ENCODE assay signal across 11 cellular contexts in the genomic region with DNA sequence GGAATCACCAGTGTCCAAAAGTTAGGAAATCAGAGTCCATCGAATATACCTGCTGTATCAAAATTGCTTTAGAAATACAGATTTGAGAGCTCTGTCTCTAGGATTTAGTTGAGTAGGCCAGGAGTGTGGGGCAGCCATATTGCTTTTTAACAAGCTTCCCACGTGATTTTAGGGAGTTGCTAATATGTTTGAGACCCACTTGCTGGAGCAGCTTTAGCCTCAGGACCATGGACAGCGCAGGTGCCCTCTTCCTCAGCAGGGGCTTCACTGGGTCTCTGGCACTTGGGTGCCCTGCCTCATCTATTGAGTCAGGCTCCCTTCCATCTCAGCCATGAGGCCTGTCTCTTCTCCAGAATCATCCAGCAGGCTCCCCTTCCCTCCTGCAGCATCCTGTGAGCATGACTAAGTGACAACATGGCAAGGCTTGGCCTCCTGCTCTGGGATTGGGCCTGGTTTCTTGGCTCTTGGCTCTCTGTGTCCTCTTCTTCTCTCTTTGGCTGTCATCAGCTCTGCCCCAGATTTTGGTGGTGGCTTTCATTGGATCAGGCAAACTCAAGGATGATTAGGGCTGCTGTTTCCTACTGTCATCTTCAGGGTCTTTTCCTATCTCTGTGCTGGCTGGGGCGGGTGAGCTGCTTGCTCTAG.
DNase-seq lines count a peak whose midpoint lies in the region; ATAC-seq and TF ChIP-seq lines count a peak whose summit lies in the region.
"Had no signal": no experiment of that assay in that cellular context is flagged by ENCODE, and none has a peak within 500 bp of the region (broad histone marks: within the 10 kb centered on the region; RNA-seq: fewer than 3 reads in every experiment).

No MANE protein-coding gene starts in this region.

- TF ChIP-seq CTCF in psoas muscle (IDR thresholded peaks at IDR 0.05) = no peak

- H3K4me3 ChIP-seq in iPS DF 6.9 (ENCODE audit: low read length) = no peak overlapping the region
- H3K4me3 ChIP-seq in aorta (ENCODE audit: low read length in 2 of 2) = no peak overlapping the region
- no peak overlapping the region for H3K4me3 ChIP-seq in right cardiac atrium (ENCODE audit: low read length)
- H3K4me3 ChIP-seq in psoas muscle = no peak overlapping the region
- H3K4me3 ChIP-seq: upper lobe of left lung had no signal

- H3K36me3 ChIP-seq in iPS DF 6.9 (ENCODE audit: control insufficient read depth, insufficient read depth, low read length) (no peaks in the 10 kb centered on the region), aorta (ENCODE audit: control insufficient read depth in 1 of 2, insufficient read depth in 2 of 2, low read length in 1 of 2) (peaks cover 2 to 12% of the 10 kb centered on the region in 2 donors), psoas muscle (ENCODE audit: insufficient read depth in 1 of 2, low read depth in 1 of 2) (no peaks in the 10 kb centered on the region)

- peak; percentile 4 for DNase-seq in CMK (ENCODE audit: low read depth)
- peak; percentile 14 for DNase-seq in HK-2 (ENCODE audit: unreplicated experiment)
- DNase-seq in UCSD-AML1 (lab: John Stamatoyannopoulos, UW; ENCODE audit: unreplicated experiment) = peak; percentile 42
- peak; percentile 13 for DNase-seq in iPS DF 6.9 (ENCODE audit: low read depth, low spot score)
- DNase-seq in aorta = no peak
- DNase-seq in right cardiac atrium = no peak
- DNase-seq in psoas muscle = no peak
- no peak for DNase-seq in NCI-H146 (lab: John Stamatoyannopoulos, UW)
- DNase-seq: NCI-H226, upper lobe of left lung had no signal

- H3K27ac ChIP-seq in iPS DF 6.9 (ENCODE audit: low read length) (no peak overlapping the region), aorta (ENCODE audit: low read depth in 1 of 2, low read length in 2 of 2) (no peak overlapping the region), right cardiac atrium (ENCODE audit: low read length) (no peak overlapping the region), psoas muscle (no peak overlapping the region)
- H3K27ac ChIP-seq: upper lobe of left lung had no signal

- H3K27me3 ChIP-seq in iPS DF 6.9 (ENCODE audit: control insufficient read depth, insufficient read depth, low read length) = 0 out of 2 replicates have a peak, but pooled peaks cover 1% of the 10 kb centered on the region
- H3K27me3 ChIP-seq in aorta (ENCODE audit: control insufficient read depth in 1 of 2, insufficient read depth in 2 of 2, low read length in 1 of 2) = no peaks in the 10 kb centered on the region
- no peaks in the 10 kb centered on the region for H3K27me3 ChIP-seq in right cardiac atrium (ENCODE audit: control insufficient read depth, insufficient read depth)
- H3K27me3 ChIP-seq in psoas muscle (ENCODE audit: insufficient read depth in 3 of 3, low read length in 2 of 3) = peaks cover 0 to 2% (median 0%) of the 10 kb centered on the region in 3 donors
- H3K27me3 ChIP-seq: upper lobe of left lung had no signal

- no peaks in the 10 kb centered on the region for H3K4me1 ChIP-seq in iPS DF 6.9 (ENCODE audit: control insufficient read depth, insufficient read depth, low read length)
- no peaks in the 10 kb centered on the region for H3K4me1 ChIP-seq in aorta (ENCODE audit: control insufficient read depth in 1 of 2, insufficient read depth in 2 of 2, low read length in 2 of 2)
- no peaks in the 10 kb centered on the region for H3K4me1 ChIP-seq in right cardiac atrium (ENCODE audit: control insufficient read depth, insufficient read depth, low read length)
- no peaks in the 10 kb centered on the region for H3K4me1 ChIP-seq in psoas muscle
- H3K4me1 ChIP-seq: upper lobe of left lung had no signal

- whole genome bisulfite sequencing in iPS DF 6.9 (ENCODE audit: insufficient coverage, insufficient read length) = no CpG with 5 or more reads among the region's 4 CpGs
- WGBS in aorta, 2 donors = 64 to 69% methylated on average over 4 of the region's 4 CpGs
- WGBS in right cardiac atrium = 71% methylated on average over 4 of the region's 4 CpGs
- 58 to 62% (median 60%) methylated on average over 4 of the region's 4 CpGs for WGBS in psoas muscle, 3 donors

- ATAC-seq in aorta (ENCODE audit: low FRiP score) (no peak), right cardiac atrium (no peak), psoas muscle (no peak)
- ATAC-seq: T-cell had no signal

- no peaks in the 10 kb centered on the region for H3K9me3 ChIP-seq in iPS DF 6.9 (ENCODE audit: control insufficient read depth, insufficient read depth, low read length)
- H3K9me3 ChIP-seq in aorta (ENCODE audit: control insufficient read depth, low read length) = peaks cover 2% of the 10 kb centered on the region
- H3K9me3 ChIP-seq in right cardiac atrium (ENCODE audit: control insufficient read depth, low read length) = no peaks in the 10 kb centered on the region
- no peaks in the 10 kb centered on the region for H3K9me3 ChIP-seq in psoas muscle
- H3K9me3 ChIP-seq: upper lobe of left lung had no signal

- intact Hi-C loops in aorta (cut with DNase I) (no loop called here), right cardiac atrium (cut with DNase I) (no loop called here), psoas muscle (cut with DNase I) (no loop called here)

Comparison
In these comparisons a context has a peak if more than half of its experiments do, and no peak if none do; other contexts are left out.
1. DNase-seq: peak in CMK (single experiment), HK-2 (single experiment), UCSD-AML1 (single experiment) and iPS DF 6.9 (single experiment); none in aorta (0 of 2), right cardiac atrium (0 of 3), psoas muscle (0 of 2) and NCI-H146 (single experiment).